ENCODE assay signal across 16 cellular contexts in genomic region chr1:233505130-233505529, GRCh38.
DNase-seq lines count a peak whose midpoint lies in the region; ATAC-seq and TF ChIP-seq lines count a peak whose summit lies in the region.
"Had no signal": no experiment of that assay in that cellular context is flagged by ENCODE, and none has a peak within 500 bp of the region (broad histone marks: within the 10 kb centered on the region; RNA-seq: fewer than 3 reads in every experiment).

No MANE protein-coding gene starts in this region.

- ATAC-seq in HG02610 (IDR thresholded peaks at IDR 0.05; ENCODE audit: unreplicated experiment): peak; percentile 49
- ATAC-seq in PC-3: no peak
- ATAC-seq in stimulated activated naive B cell treated with anti-CD40 and anti-IgM and Interleukin-4, amounts not matched to agents 10 μg/mL and 1 μg/mL and 100 μg/mL, for 72 hours (replicated peaks): peak; percentile 23 to 47
- ATAC-seq in HG02938 (IDR thresholded peaks at IDR 0.05; ENCODE audit: unreplicated experiment): no peak
- no peak for ATAC-seq in GM23338
- ATAC-seq: A549; CD8-positive, alpha-beta T cell; HCT116 had no signal

- POLR2A ChIA-PET in PC-3 (lab: Charles Lee; ENCODE audit: unreplicated experiment): no interaction called here

- H4K20me1 ChIP-seq in PC-3 (ENCODE audit: low read length): no peaks in the 10 kb centered on the region
- H4K20me1 ChIP-seq in GM23338 (replicated peaks; ENCODE audit: insufficient read depth): no peaks in the 10 kb centered on the region

- H3K36me3 Mint-ChIP-seq in stimulated activated naive B cell treated with anti-CD40 and anti-IgM and Interleukin-4, amounts not matched to agents 10 μg/mL and 1 μg/mL and 100 μg/mL, for 72 hours: no peaks in the 10 kb centered on the region
- H3K36me3 Mint-ChIP-seq in GM23338 (ENCODE audit: low read depth): no peaks in the 10 kb centered on the region; the same call in 2 of the 3 replicates
- H3K36me3 Mint-ChIP-seq: CD8-positive, alpha-beta T cell had no signal

- H3K4me3 ChIP-seq in GM06990 (replicated peaks; ENCODE audit: low read depth, low read length) (no peak overlapping the region), PC-3 (ENCODE audit: low read length) (no peak overlapping the region), GM23338 (no peak overlapping the region)
- H3K4me3 ChIP-seq: A549 had no signal

- H3K4me1 ChIP-seq in PC-3 (ENCODE audit: insufficient read depth, low read length) (no peaks in the 10 kb centered on the region), GM23338 (ENCODE audit: insufficient read depth) (peaks cover 5% of the 10 kb centered on the region)
- H3K4me1 ChIP-seq: A549, BE2C, Caco-2 had no signal

- TF ChIP-seq CTCF in GM06990 (IDR thresholded peaks at IDR 0.05; ENCODE audit: insufficient read depth, low read length, poor library complexity, severe bottlenecking) (no peak), PC-3 (conservative IDR thresholded peaks at IDR 0.05; ENCODE audit: low read depth, low read length) (no peak), GM23338 (conservative IDR thresholded peaks at IDR 0.05; ENCODE audit: low read depth in 2 of 2) (no peak)

- peaks cover 4 to 10% of the 10 kb centered on the region in 2 donors for H3K9me3 Mint-ChIP-seq in stimulated activated naive B cell treated with anti-CD40 and anti-IgM and Interleukin-4, amounts not matched to agents 10 μg/mL and 1 μg/mL and 100 μg/mL, for 72 hours
- H3K9me3 Mint-ChIP-seq in GM23338: peaks cover 3% of the 10 kb centered on the region; the same call in 1 of the 3 replicates

- no peak overlapping the region for H3K4me3 Mint-ChIP-seq in stimulated activated naive B cell treated with anti-CD40 and anti-IgM and Interleukin-4, amounts not matched to agents 10 μg/mL and 1 μg/mL and 100 μg/mL, for 72 hours
- no peak overlapping the region for H3K4me3 Mint-ChIP-seq in GM23338
- H3K4me3 Mint-ChIP-seq: CD8-positive, alpha-beta T cell had no signal

- H3K9ac ChIP-seq in PC-3 (ENCODE audit: low read length): no peak overlapping the region

- CTCF ChIA-PET in PC-3 (lab: Charles Lee): no interaction called here

- H3K27ac ChIP-seq in PC-3 (ENCODE audit: low read length) (no peak overlapping the region), GM23338 (ENCODE audit: low read depth) (no peak overlapping the region)
- H3K27ac ChIP-seq: A549, C4-2B had no signal

- intact Hi-C loops in PC-3 (cut with micrococcal nuclease): no loop called here

- H3K9me3 ChIP-seq in PC-3 (ENCODE audit: low read length): no peaks in the 10 kb centered on the region
- H3K9me3 ChIP-seq: A549, BE2C, Caco-2 had no signal

- H2AFZ ChIP-seq in PC-3 (ENCODE audit: low read length): no peak overlapping the region
- no peak overlapping the region for H2AFZ ChIP-seq in GM23338

- H3K4me2 ChIP-seq in PC-3 (ENCODE audit: low read length): no peak overlapping the region
- no peak overlapping the region for H3K4me2 ChIP-seq in GM23338
- H3K4me2 ChIP-seq: A549 had no signal

- no peak overlapping the region for H3K27ac Mint-ChIP-seq in stimulated activated naive B cell treated with anti-CD40 and anti-IgM and Interleukin-4, amounts not matched to agents 10 μg/mL and 1 μg/mL and 100 μg/mL, for 72 hours
- H3K27ac Mint-ChIP-seq in GM23338: no peak overlapping the region
- H3K27ac Mint-ChIP-seq: CD8-positive, alpha-beta T cell had no signal

- no peaks in the 10 kb centered on the region for H3K27me3 Mint-ChIP-seq in stimulated activated naive B cell treated with anti-CD40 and anti-IgM and Interleukin-4, amounts not matched to agents 10 μg/mL and 1 μg/mL and 100 μg/mL, for 72 hours
- H3K27me3 Mint-ChIP-seq in GM23338 (ENCODE audit: insufficient read depth, low read depth, poor library complexity): no peaks in the 10 kb centered on the region

- H3K36me3 ChIP-seq in GM06990 (ENCODE audit: control insufficient read depth, insufficient read depth, low read length) (no peaks in the 10 kb centered on the region), PC-3 (ENCODE audit: low read depth, low read length) (no peaks in the 10 kb centered on the region), GM23338 (ENCODE audit: insufficient read depth) (no peaks in the 10 kb centered on the region)
- H3K36me3 ChIP-seq: BE2C had no signal

- no peaks in the 10 kb centered on the region for H3F3A ChIP-seq in PC-3 (ENCODE audit: low read length, unreplicated experiment)
- H3F3A ChIP-seq in GM23338 (replicated peaks; ENCODE audit: low read depth): no peaks in the 10 kb centered on the region

- no peaks in the 10 kb centered on the region for H3K79me2 ChIP-seq in PC-3 (ENCODE audit: low read length)
- H3K79me2 ChIP-seq in GM23338 (replicated peaks; ENCODE audit: insufficient read depth): no peaks in the 10 kb centered on the region

- BruUV-seq in PC-3 (replicated peaks; lab: Mats Ljungman, UMichigan): no TSS peak

- H3K27me3 ChIP-seq in GM06990 (replicated peaks; ENCODE audit: control insufficient read depth, insufficient read depth, low read length) (no peaks in the 10 kb centered on the region), PC-3 (ENCODE audit: low read length) (no peaks in the 10 kb centered on the region), GM23338 (ENCODE audit: insufficient read depth) (no peaks in the 10 kb centered on the region)
- H3K27me3 ChIP-seq: BE2C had no signal

- H3K9me2 ChIP-seq in PC-3 (replicated peaks; ENCODE audit: low read length) (0 out of 2 replicates have a peak, but pooled peaks cover 3% of the 10 kb centered on the region), GM23338 (ENCODE audit: insufficient read depth) (peaks cover 16% of the 10 kb centered on the region)

- DNase-seq in GM06990 (ENCODE audit: extremely low read depth, insufficient read length) (peak; percentile 27), PC-3 (peak; percentile 23), EL (no peak), GM23338 (ENCODE audit: low spot score) (no peak)
- DNase-seq in stimulated activated naive B cell treated with anti-CD40 and anti-IgM and Interleukin-4, amounts not matched to agents 10 μg/mL and 1 μg/mL and 100 μg/mL, for 72 hours: no peak
- DNase-seq: BE2C; Caco-2; CD8-positive, alpha-beta T cell; DMS53; IMR-90; KG1 had no signal

- peaks cover 0 to 2% of the 10 kb centered on the region in 2 donors for H3K4me1 Mint-ChIP-seq in stimulated activated naive B cell treated with anti-CD40 and anti-IgM and Interleukin-4, amounts not matched to agents 10 μg/mL and 1 μg/mL and 100 μg/mL, for 72 hours
- H3K4me1 Mint-ChIP-seq in GM23338: peaks cover 4% of the 10 kb centered on the region; the same call in 2 of the 3 replicates

TF ChIP-seq in GM23338, 12 proteins besides CTCF, POLR2A, EP300 and RAD21:
- TF ChIP-seq, protein P1, sequence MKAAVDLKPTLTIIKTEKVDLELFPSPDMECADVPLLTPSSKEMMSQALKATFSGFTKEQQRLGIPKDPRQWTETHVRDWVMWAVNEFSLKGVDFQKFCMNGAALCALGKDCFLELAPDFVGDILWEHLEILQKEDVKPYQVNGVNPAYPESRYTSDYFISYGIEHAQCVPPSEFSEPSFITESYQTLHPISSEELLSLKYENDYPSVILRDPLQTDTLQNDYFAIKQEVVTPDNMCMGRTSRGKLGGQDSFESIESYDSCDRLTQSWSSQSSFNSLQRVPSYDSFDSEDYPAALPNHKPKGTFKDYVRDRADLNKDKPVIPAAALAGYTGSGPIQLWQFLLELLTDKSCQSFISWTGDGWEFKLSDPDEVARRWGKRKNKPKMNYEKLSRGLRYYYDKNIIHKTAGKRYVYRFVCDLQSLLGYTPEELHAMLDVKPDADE (IDR thresholded peaks at IDR 0.05): no peak
- no peak for TF ChIP-seq ZNF114 (CRISPR knock-in tag; IDR thresholded peaks at IDR 0.05)
- no peak for TF ChIP-seq ZNF331 (CRISPR knock-in tag; IDR thresholded peaks at IDR 0.05; ENCODE audit: low read depth)
- no peak for TF ChIP-seq STAT1 (IDR thresholded peaks at IDR 0.05; ENCODE audit: unreplicated experiment)
- no peak for TF ChIP-seq EZH2phosphoT487 (IDR thresholded peaks at IDR 0.05; ENCODE audit: unreplicated experiment)
- TF ChIP-seq POLR2AphosphoS5 (IDR thresholded peaks at IDR 0.05; ENCODE audit: low read depth): no peak
- TF ChIP-seq, protein P2, sequence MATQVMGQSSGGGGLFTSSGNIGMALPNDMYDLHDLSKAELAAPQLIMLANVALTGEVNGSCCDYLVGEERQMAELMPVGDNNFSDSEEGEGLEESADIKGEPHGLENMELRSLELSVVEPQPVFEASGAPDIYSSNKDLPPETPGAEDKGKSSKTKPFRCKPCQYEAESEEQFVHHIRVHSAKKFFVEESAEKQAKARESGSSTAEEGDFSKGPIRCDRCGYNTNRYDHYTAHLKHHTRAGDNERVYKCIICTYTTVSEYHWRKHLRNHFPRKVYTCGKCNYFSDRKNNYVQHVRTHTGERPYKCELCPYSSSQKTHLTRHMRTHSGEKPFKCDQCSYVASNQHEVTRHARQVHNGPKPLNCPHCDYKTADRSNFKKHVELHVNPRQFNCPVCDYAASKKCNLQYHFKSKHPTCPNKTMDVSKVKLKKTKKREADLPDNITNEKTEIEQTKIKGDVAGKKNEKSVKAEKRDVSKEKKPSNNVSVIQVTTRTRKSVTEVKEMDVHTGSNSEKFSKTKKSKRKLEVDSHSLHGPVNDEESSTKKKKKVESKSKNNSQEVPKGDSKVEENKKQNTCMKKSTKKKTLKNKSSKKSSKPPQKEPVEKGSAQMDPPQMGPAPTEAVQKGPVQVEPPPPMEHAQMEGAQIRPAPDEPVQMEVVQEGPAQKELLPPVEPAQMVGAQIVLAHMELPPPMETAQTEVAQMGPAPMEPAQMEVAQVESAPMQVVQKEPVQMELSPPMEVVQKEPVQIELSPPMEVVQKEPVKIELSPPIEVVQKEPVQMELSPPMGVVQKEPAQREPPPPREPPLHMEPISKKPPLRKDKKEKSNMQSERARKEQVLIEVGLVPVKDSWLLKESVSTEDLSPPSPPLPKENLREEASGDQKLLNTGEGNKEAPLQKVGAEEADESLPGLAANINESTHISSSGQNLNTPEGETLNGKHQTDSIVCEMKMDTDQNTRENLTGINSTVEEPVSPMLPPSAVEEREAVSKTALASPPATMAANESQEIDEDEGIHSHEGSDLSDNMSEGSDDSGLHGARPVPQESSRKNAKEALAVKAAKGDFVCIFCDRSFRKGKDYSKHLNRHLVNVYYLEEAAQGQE (IDR thresholded peaks at IDR 0.05; ENCODE audit: unreplicated experiment): no peak
- TF ChIP-seq CREB1 (CRISPR knock-in tag; IDR thresholded peaks at IDR 0.05; ENCODE audit: low read depth): no peak
- TF ChIP-seq EZH2 (IDR thresholded peaks at IDR 0.05; ENCODE audit: low read depth, unreplicated experiment): no peak
- no peak for TF ChIP-seq NANOG (IDR thresholded peaks at IDR 0.05; ENCODE audit: borderline replicate concordance)

Comparison
In these comparisons a context has a peak if more than half of its experiments do, and no peak if none do; other contexts are left out.
1. DNase-seq: peak in GM06990 (single experiment) and PC-3 (single experiment); none in stimulated activated naive B cell treated with anti-CD40 and anti-IgM and Interleukin-4, amounts not matched to agents 10 μg/mL and 1 μg/mL and 100 μg/mL, for 72 hours (single experiment), EL (single experiment) and GM23338 (single experiment).
2. ATAC-seq: peak in HG02610 (single experiment) and stimulated activated naive B cell treated with anti-CD40 and anti-IgM and Interleukin-4, amounts not matched to agents 10 μg/mL and 1 μg/mL and 100 μg/mL, for 72 hours (2 of 2); none in PC-3 (single experiment), HG02938 (single experiment) and GM23338 (single experiment).